In the genomic region with DNA sequence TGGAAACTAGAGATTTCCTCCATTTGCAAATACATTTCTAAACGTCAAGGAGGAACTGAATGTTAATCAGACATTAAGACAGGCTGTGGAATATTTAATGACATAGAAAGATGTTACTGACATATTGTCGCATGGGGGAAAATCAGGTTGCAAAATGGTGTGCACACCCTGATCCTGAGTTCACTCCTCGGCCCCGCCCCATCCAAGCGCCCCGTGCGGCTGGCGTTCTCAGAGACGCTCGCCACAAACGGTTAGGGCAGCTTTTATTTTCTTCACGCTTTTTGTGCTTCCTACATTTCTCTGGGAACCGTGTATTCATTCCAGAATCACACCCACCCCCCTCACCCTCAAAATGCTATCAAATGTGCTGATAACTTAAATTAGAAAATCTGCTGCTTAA, we compare ENCODE assay signal across 1 cellular context.
TF ChIP-seq lines count a peak whose summit lies in the region.

No MANE protein-coding gene starts in this region.

TF ChIP-seq in HepG2, 621 proteins besides CTCF, POLR2A, EP300 and RAD21:
- TF ChIP-seq ZBTB21 (CRISPR knock-in tag; IDR thresholded peaks at IDR 0.05) (no peak), FOXO1 (CRISPR knock-in tag; IDR thresholded peaks at IDR 0.05) (no peak), ZBTB42 (CRISPR knock-in tag; IDR thresholded peaks at IDR 0.05) (no peak), ZBTB1 (CRISPR knock-in tag; IDR thresholded peaks at IDR 0.05; ENCODE audit: borderline replicate concordance) (no peak), CC2D1A (CRISPR knock-in tag; IDR thresholded peaks at IDR 0.05) (no peak), ZNF672 (CRISPR knock-in tag; IDR thresholded peaks at IDR 0.05) (no peak), DMAP1 (CRISPR knock-in tag; IDR thresholded peaks at IDR 0.05) (no peak), NR2F2 (IDR thresholded peaks at IDR 0.05; ENCODE audit: borderline replicate concordance, low read depth) (no peak), ZNF841 (CRISPR knock-in tag; IDR thresholded peaks at IDR 0.05; ENCODE audit: borderline replicate concordance) (no peak), JUNB (CRISPR knock-in tag; IDR thresholded peaks at IDR 0.05; ENCODE audit: borderline replicate concordance) (no peak)
- TF ChIP-seq, protein P1, sequence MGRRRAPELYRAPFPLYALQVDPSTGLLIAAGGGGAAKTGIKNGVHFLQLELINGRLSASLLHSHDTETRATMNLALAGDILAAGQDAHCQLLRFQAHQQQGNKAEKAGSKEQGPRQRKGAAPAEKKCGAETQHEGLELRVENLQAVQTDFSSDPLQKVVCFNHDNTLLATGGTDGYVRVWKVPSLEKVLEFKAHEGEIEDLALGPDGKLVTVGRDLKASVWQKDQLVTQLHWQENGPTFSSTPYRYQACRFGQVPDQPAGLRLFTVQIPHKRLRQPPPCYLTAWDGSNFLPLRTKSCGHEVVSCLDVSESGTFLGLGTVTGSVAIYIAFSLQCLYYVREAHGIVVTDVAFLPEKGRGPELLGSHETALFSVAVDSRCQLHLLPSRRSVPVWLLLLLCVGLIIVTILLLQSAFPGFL (CRISPR knock-in tag; IDR thresholded peaks at IDR 0.05) = no peak
